ENCODE assay signal across 8 cellular contexts in the genomic region with DNA sequence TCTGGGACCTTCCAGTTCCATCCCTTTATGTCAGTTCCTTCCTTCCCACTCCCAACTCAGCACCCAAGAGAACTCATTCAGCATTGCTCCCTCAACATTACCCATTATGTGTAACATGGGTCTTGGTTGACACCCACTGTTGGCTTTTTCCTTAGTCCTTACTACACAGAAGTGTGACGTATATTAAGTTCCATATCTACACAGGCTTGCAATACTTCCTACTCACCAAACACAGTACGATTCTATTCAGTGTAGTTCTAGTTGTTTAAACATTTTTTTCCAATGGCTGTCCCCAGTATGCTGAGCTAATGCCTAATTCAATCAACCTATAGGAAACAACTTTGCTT. TPM values are rescaled to one million over a fixed set of nuclear protein-coding genes. Genes with fewer than 3 reads are reported as not detected.
A peak's percentile ranks its signal among the peaks of the same experiment; 100 is the strongest.
DNase-seq lines count a peak whose midpoint lies in the region; ATAC-seq and TF ChIP-seq lines count a peak whose summit lies in the region.

No MANE protein-coding gene starts in this region.

- H3T11ph ChIP-seq in H9 (ENCODE audit: low read length) = no peak overlapping the region

- H3K27ac ChIP-seq in ascending aorta = peak overlapping the region; percentile 71 to 76
- H3K27ac ChIP-seq in H9 (ENCODE audit: insufficient read length, low read depth, low read length) = no peak overlapping the region

- H3K4me2 ChIP-seq in H9 (ENCODE audit: insufficient read depth, insufficient read length, low read length) = no peak overlapping the region

- no peak overlapping the region for H4K91ac ChIP-seq in H9 (ENCODE audit: insufficient read length, low read depth, low read length)

- intact Hi-C loops in ascending aorta (cut with DNase I) (loop anchor here (5.0 kb wide), 1 partner anchor 40 kb away; a partner anchor contains a TSS), natural killer cell (cut with micrococcal nuclease) (loop anchor here (1.0 to 2.0 kb wide), 2 partner anchors 12 to 78 kb away; no protein-coding TSS in a partner anchor)

- H3K36me3 ChIP-seq in ascending aorta = no peaks in the 10 kb centered on the region

- H3K4ac ChIP-seq in H9 (ENCODE audit: low read depth, low read length) = no peak overlapping the region

- no peak for TF ChIP-seq CTCF in ascending aorta (IDR thresholded peaks at IDR 0.05)
- TF ChIP-seq CTCF in natural killer cell (IDR thresholded peaks at IDR 0.05) = no peak
- TF ChIP-seq CTCF in nephron progenitor cell (IDR thresholded peaks at IDR 0.05) = no peak
- TF ChIP-seq CTCF in H9 (conservative IDR thresholded peaks at IDR 0.05) = no peak

- no peaks in the 10 kb centered on the region for H3K23me2 ChIP-seq in H9 (ENCODE audit: insufficient read length, low read depth, low read length, poor library complexity, severe bottlenecking)

- H4K20me1 ChIP-seq in H9 (ENCODE audit: control insufficient read depth, insufficient read depth, insufficient read length) = no peaks in the 10 kb centered on the region

- no peak overlapping the region for H3K56ac ChIP-seq in H9 (ENCODE audit: insufficient read length, low read depth, low read length)

- H2AK5ac ChIP-seq in H9 (ENCODE audit: insufficient read length, low read length) = no peak overlapping the region

- H2BK12ac ChIP-seq in H9 (ENCODE audit: insufficient read length, low read depth, low read length) = no peak overlapping the region

- H3K79me2 ChIP-seq in H9 (ENCODE audit: insufficient read depth, low read length) = no peaks in the 10 kb centered on the region

- H3K18ac ChIP-seq in H9 (ENCODE audit: insufficient read length, low read depth, low read length) = no peak overlapping the region

- H3K27me3 ChIP-seq in ascending aorta (no peaks in the 10 kb centered on the region), H9 (ENCODE audit: insufficient read depth, low read length) (no peaks in the 10 kb centered on the region)

- H3K27ac Mint-ChIP-seq in natural killer cell = peak overlapping the region; percentile 83 to 88
- no peak overlapping the region for H3K27ac Mint-ChIP-seq in nephron progenitor cell
- H3K27ac Mint-ChIP-seq in H9 = no peak overlapping the region; a peak in 1 of 7 replicates

- no peak overlapping the region for H3K9ac ChIP-seq in H9 (ENCODE audit: extremely low read depth, insufficient read length, low read length)

- H3K14ac ChIP-seq in H9 (ENCODE audit: insufficient read depth, low read length) = no peak overlapping the region

- H3K79me1 ChIP-seq in H9 (ENCODE audit: insufficient read depth, low read depth, low read length, poor library complexity, severe bottlenecking) = no peaks in the 10 kb centered on the region

- H3K9me3 Mint-ChIP-seq in natural killer cell (no peaks in the 10 kb centered on the region), nephron progenitor cell (no peaks in the 10 kb centered on the region), H9 (no peaks in the 10 kb centered on the region)

- peaks cover 27 to 30% of the 10 kb centered on the region in 2 donors for H3K4me1 Mint-ChIP-seq in natural killer cell
- no peaks in the 10 kb centered on the region for H3K4me1 Mint-ChIP-seq in nephron progenitor cell
- peaks cover 24 to 26% of the 10 kb centered on the region in 2 experiments for H3K4me1 Mint-ChIP-seq in H9

- no peak overlapping the region for H3K4me3 ChIP-seq in ascending aorta

- peak overlapping the region; percentile 69 for H3K4me3 Mint-ChIP-seq in natural killer cell
- H3K4me3 Mint-ChIP-seq in nephron progenitor cell = no peak overlapping the region
- no peak overlapping the region for H3K4me3 Mint-ChIP-seq in H9

- no peak overlapping the region for H2BK5ac ChIP-seq in H9 (ENCODE audit: insufficient read length, low read length)

- no peak overlapping the region for H3K23ac ChIP-seq in H9 (ENCODE audit: insufficient read length, low read depth, low read length)

- no peak overlapping the region for H2BK15ac ChIP-seq in H9 (ENCODE audit: low read depth, low read length)

- H2BK20ac ChIP-seq in H9 (ENCODE audit: low read depth, low read length, poor library complexity, severe bottlenecking) = no peak overlapping the region

- peak; percentile 21 for ATAC-seq in GM19023 (IDR thresholded peaks at IDR 0.05; ENCODE audit: unreplicated experiment)
- peak; percentile 10 for ATAC-seq in HG03064 (IDR thresholded peaks at IDR 0.05; ENCODE audit: low read depth, unreplicated experiment)
- peak; percentile 15 to 25 (median 22) for ATAC-seq in natural killer cell

- no peak overlapping the region for H4K8ac ChIP-seq in H9 (replicated peaks; ENCODE audit: insufficient read length, low read depth, low read length)

- H2BK120ac ChIP-seq in H9 (ENCODE audit: low read depth, low read length, poor library complexity, severe bottlenecking) = no peak overlapping the region

- H3K36me3 Mint-ChIP-seq in natural killer cell (no peaks in the 10 kb centered on the region), nephron progenitor cell (ENCODE audit: low read depth) (no peaks in the 10 kb centered on the region), H9 (ENCODE audit: insufficient read depth in 1 of 3, low read depth in 3 of 3) (no peaks in the 10 kb centered on the region)

- no peaks in the 10 kb centered on the region for H3K9me3 ChIP-seq in ascending aorta
- no peaks in the 10 kb centered on the region for H3K9me3 ChIP-seq in H9 (ENCODE audit: control insufficient read depth, low read depth, low read length)

- no CpG with 5 or more reads among the region's 2 CpGs for WGBS in H9 (ENCODE audit: extremely low coverage, insufficient read length, low lambda C conversion rate)

- DNase-seq in ascending aorta (ENCODE audit: low spot score in 2 of 2) (no peak), natural killer cell (no peak), nephron progenitor cell (no peak), H9 (no peak)
- DNase-seq in NK-92 treated with Interleukin-12 subunit alpha and Interleukin-12 subunit beta, amount 100 ng/mL, for 24 hours (lab: John Stamatoyannopoulos, UW) = no peak
- no peak for DNase-seq in stimulated activated CD4-positive, alpha-beta T cell treated with anti-CD3 and anti-CD28 coated beads, Interleukin-1b, Interleukin-23, amount 100 ng/mL, for 48 hours

- H2AFZ ChIP-seq in H9 (ENCODE audit: low read length) = no peak overlapping the region

- H3K27me3 Mint-ChIP-seq in natural killer cell (ENCODE audit: low read depth in 2 of 2) = no peaks in the 10 kb centered on the region
- peaks cover 2% of the 10 kb centered on the region for H3K27me3 Mint-ChIP-seq in nephron progenitor cell (ENCODE audit: low read depth, poor library complexity)
- H3K27me3 Mint-ChIP-seq in H9 (ENCODE audit: low read depth) = no peaks in the 10 kb centered on the region

- H4K5ac ChIP-seq in H9 (ENCODE audit: insufficient read length, low read depth, low read length) = no peak overlapping the region

- H3K4me1 ChIP-seq in ascending aorta (peaks cover 12 to 13% of the 10 kb centered on the region in 2 donors), H9 (ENCODE audit: insufficient read depth, low read length) (peaks cover 2% of the 10 kb centered on the region; the same call in 1 of the 2 replicates)

RNA-seq across cellular contexts. Expression of a gene that starts 37.7 kb away (rescaled TPM):
- total RNA-seq in ascending aorta = 10.7 TPM
- total RNA-seq in natural killer cell = 10 to 100 TPM; 11.5 to 12.5 (median 11.8) TPM
- total RNA-seq in H9 (2021) = 2.0 and 2.4 TPM in 2 replicates

Comparison
In these comparisons a context has a peak if more than half of its experiments do, and no peak if none do; other contexts are left out.
1. H3K27ac Mint-ChIP-seq: peak in natural killer cell (2 of 2); none in nephron progenitor cell (single experiment) and H9 (0 of 3).
2. Peak in every context shown above with its lines, with median percentiles within 50 percentile points of each other: ATAC-seq.